ENCODE assay signal across 8 cellular contexts in the genomic region with DNA sequence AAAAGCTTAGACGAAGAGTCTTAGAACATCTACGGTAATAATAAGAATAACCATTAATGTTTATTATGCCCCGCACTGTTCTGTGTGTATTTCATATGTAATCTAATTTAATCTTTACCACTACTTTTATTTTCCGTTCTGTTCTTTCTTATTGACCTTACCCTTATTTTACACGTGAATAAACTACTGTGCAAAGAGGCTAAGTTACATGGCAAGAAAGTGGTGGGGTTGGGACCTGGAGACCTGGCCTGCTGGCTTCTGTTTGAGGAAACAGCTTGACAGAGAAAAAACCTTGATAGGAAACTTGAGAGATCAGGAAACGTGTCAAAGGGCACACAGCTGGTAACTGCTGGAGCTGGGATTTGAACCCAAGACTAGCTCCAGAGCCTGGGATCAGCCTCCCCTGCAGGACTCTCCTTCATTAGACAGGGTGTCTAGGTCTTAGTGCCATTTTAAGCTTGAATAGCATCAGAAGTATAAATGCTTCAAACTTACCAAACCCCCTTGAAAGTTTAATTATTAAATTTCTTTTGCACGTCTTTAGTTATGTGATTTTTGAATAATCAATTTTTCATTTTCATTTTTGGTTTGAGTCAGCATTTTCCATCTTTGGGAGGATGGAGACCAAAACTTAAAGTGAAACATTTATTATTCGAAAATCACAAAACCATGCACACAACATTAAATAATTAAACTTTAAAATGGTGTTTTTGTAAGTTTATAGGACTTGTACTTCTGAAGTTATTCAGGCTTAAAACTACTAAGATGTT.
DNase-seq lines count a peak whose midpoint lies in the region; ATAC-seq and TF ChIP-seq lines count a peak whose summit lies in the region.

No MANE protein-coding gene starts in this region.

- no peak overlapping the region for H3K4me2 ChIP-seq in PC-9

- H3K4me3 Mint-ChIP-seq in activated CD8-positive, alpha-beta memory T cell treated with anti-CD3 and anti-CD28 coated beads, Interleukin-2, amount 10 ng/mL, durations not matched to agents 7 days and 5 days = no peak overlapping the region
- H3K4me3 Mint-ChIP-seq in activated naive CD8-positive, alpha-beta T cell = no peak overlapping the region

- H3K27ac Mint-ChIP-seq in activated CD8-positive, alpha-beta memory T cell treated with anti-CD3 and anti-CD28 coated beads, Interleukin-2, amount 10 ng/mL, durations not matched to agents 7 days and 5 days = peak overlapping the region; percentile 57
- peak overlapping the region; percentile 62 for H3K27ac Mint-ChIP-seq in activated naive CD8-positive, alpha-beta T cell

- POLR2A ChIA-PET in PC-9 (lab: Charles Lee; ENCODE audit: unreplicated experiment) = no interaction called here

- H3K27me3 Mint-ChIP-seq in activated CD8-positive, alpha-beta memory T cell treated with anti-CD3 and anti-CD28 coated beads, Interleukin-2, amount 10 ng/mL, durations not matched to agents 7 days and 5 days = no peaks in the 10 kb centered on the region
- no peaks in the 10 kb centered on the region for H3K27me3 Mint-ChIP-seq in activated naive CD8-positive, alpha-beta T cell

- no peaks in the 10 kb centered on the region; the same call in 1 of the 2 replicates for H3F3A ChIP-seq in PC-9 (ENCODE audit: insufficient read depth, low read depth)

- no TSS peak for BruUV-seq in PC-9 (replicated peaks; lab: Mats Ljungman, UMichigan)

- H3K27ac ChIP-seq in layer of hippocampus (ENCODE audit: low read depth, low read length) (peak overlapping the region; percentile 77), suprapubic skin (peak overlapping the region; percentile 32), PC-9 (no peak overlapping the region)

- H3K79me2 ChIP-seq in PC-9 (ENCODE audit: low read depth) = no peaks in the 10 kb centered on the region

- no peak for TF ChIP-seq EP300 in suprapubic skin (IDR thresholded peaks at IDR 0.05)

- TF ChIP-seq POLR2A in suprapubic skin (IDR thresholded peaks at IDR 0.05) = no peak

- H2AFZ ChIP-seq in PC-9 = no peak overlapping the region

- H3K9me3 ChIP-seq in suprapubic skin = no peaks in the 10 kb centered on the region
- H3K9me3 ChIP-seq in PC-9 (ENCODE audit: insufficient read depth, low read depth) = no peaks in the 10 kb centered on the region

- H3K36me3 ChIP-seq in suprapubic skin (peaks cover 24% of the 10 kb centered on the region), PC-9 (ENCODE audit: low read depth) (no peaks in the 10 kb centered on the region)

- H3K4me1 ChIP-seq in suprapubic skin (peaks cover 64% of the 10 kb centered on the region), PC-9 (replicated peaks; ENCODE audit: insufficient read depth) (no peaks in the 10 kb centered on the region)

- 77% methylated on average over 8 of the region's 8 CpGs for WGBS in suprapubic skin

- no peaks in the 10 kb centered on the region for H3K9me2 ChIP-seq in PC-9 (ENCODE audit: insufficient read depth)

- H3K36me3 Mint-ChIP-seq in activated CD8-positive, alpha-beta memory T cell treated with anti-CD3 and anti-CD28 coated beads, Interleukin-2, amount 10 ng/mL, durations not matched to agents 7 days and 5 days = peaks cover 6% of the 10 kb centered on the region
- no peaks in the 10 kb centered on the region for H3K36me3 Mint-ChIP-seq in activated naive CD8-positive, alpha-beta T cell

- CTCF ChIA-PET in activated CD8-positive, alpha-beta memory T cell treated with anti-CD3 and anti-CD28 coated beads, Interleukin-2, amount 10 ng/mL, durations not matched to agents 7 days and 5 days (lab: Charles Lee) = interaction anchor here (0.7 to 16.7 kb wide), 17 partner anchors 11 to 582 kb away, joined by 3 to 230 read pairs (median 4); a partner anchor contains a TSS
- CTCF ChIA-PET in PC-9 (lab: Charles Lee) = interaction anchor here (0.5 to 2.6 kb wide), 4 partner anchors 62 to 637 kb away, joined by 3 to 59 read pairs (median 4); no protein-coding TSS in a partner anchor

- ATAC-seq in activated CD8-positive, alpha-beta memory T cell treated with anti-CD3 and anti-CD28 coated beads, Interleukin-2, amount 10 ng/mL, durations not matched to agents 7 days and 5 days = peak; percentile 10

- no peaks in the 10 kb centered on the region for H4K20me1 ChIP-seq in PC-9 (ENCODE audit: insufficient read depth)

- DNase-seq in activated CD8-positive, alpha-beta memory T cell treated with anti-CD3 and anti-CD28 coated beads, Interleukin-2, amount 10 ng/mL, durations not matched to agents 7 days and 5 days = no peak
- no peak for DNase-seq in activated CD8-positive, alpha-beta memory T cell treated with anti-CD3 and anti-CD28 coated beads, Interleukin-2, amount 50 U/mL, for 4 hours
- DNase-seq in suprapubic skin (ENCODE audit: low spot score in 2 of 2) = no peak
- DNase-seq in GDM1 (lab: John Stamatoyannopoulos, UW) = no peak
- no peak for DNase-seq in NCI-H524 (lab: John Stamatoyannopoulos, UW)
- DNase-seq in PC-9 = no peak

- H3K9me3 Mint-ChIP-seq in activated CD8-positive, alpha-beta memory T cell treated with anti-CD3 and anti-CD28 coated beads, Interleukin-2, amount 10 ng/mL, durations not matched to agents 7 days and 5 days (ENCODE audit: low read depth) = no peaks in the 10 kb centered on the region
- H3K9me3 Mint-ChIP-seq in activated naive CD8-positive, alpha-beta T cell (ENCODE audit: low read depth) = no peaks in the 10 kb centered on the region

- no peak for TF ChIP-seq CTCF in suprapubic skin (IDR thresholded peaks at IDR 0.05)
- TF ChIP-seq CTCF in PC-9 (conservative IDR thresholded peaks at IDR 0.05) = no peak

- no peaks in the 10 kb centered on the region for H3K27me3 ChIP-seq in layer of hippocampus (ENCODE audit: control insufficient read depth, insufficient read depth, low read length)
- no peaks in the 10 kb centered on the region for H3K27me3 ChIP-seq in suprapubic skin
- H3K27me3 ChIP-seq in PC-9 (ENCODE audit: insufficient read depth, low read depth) = no peaks in the 10 kb centered on the region

- H3K4me1 Mint-ChIP-seq in activated CD8-positive, alpha-beta memory T cell treated with anti-CD3 and anti-CD28 coated beads, Interleukin-2, amount 10 ng/mL, durations not matched to agents 7 days and 5 days = peaks cover 31% of the 10 kb centered on the region
- peaks cover 25% of the 10 kb centered on the region for H3K4me1 Mint-ChIP-seq in activated naive CD8-positive, alpha-beta T cell (ENCODE audit: low read depth)

- H3K4me3 ChIP-seq in suprapubic skin (no peak overlapping the region), PC-9 (no peak overlapping the region)

- intact Hi-C loops in PC-9 (cut with micrococcal nuclease; ENCODE audit: unreplicated experiment) = loop anchor here (5.0 kb wide), 1 partner anchor 419 kb away; no protein-coding TSS in a partner anchor
